14 cellular contexts compared by ENCODE assay signal in genomic region chr14:69559581-69560011, GRCh38. TPM values are rescaled to one million over a fixed set of nuclear protein-coding genes. Genes with fewer than 3 reads are reported as not detected.
A peak's percentile ranks its signal among the peaks of the same experiment; 100 is the strongest.
DNase-seq lines count a peak whose midpoint lies in the region; ATAC-seq and TF ChIP-seq lines count a peak whose summit lies in the region.
"Had no signal": no experiment of that assay in that cellular context is flagged by ENCODE, and none has a peak within 500 bp of the region (broad histone marks: within the 10 kb centered on the region; RNA-seq: fewer than 3 reads in every experiment).

No MANE protein-coding gene starts in this region.

- no peak for TF ChIP-seq EP300 in sigmoid colon (IDR thresholded peaks at IDR 0.05)

- no peak overlapping the region for H3K27ac Mint-ChIP-seq in activated T-cell treated with anti-CD3 and anti-CD28 coated beads, Interleukin-2, amount 50 U/mL, for 72 hours
- H3K27ac Mint-ChIP-seq: activated T-helper 17 cell treated with anti-CD3 and anti-CD28 coated beads, Interleukin-2, amount 50 U/mL, for 72 hours had no signal

- H3K4me3 ChIP-seq in psoas muscle (no peak overlapping the region), sigmoid colon (no peak overlapping the region)
- H3K4me3 ChIP-seq: cardiac muscle cell, thoracic aorta had no signal

- H3K9me3 ChIP-seq in psoas muscle (no peaks in the 10 kb centered on the region), sigmoid colon (no peaks in the 10 kb centered on the region)
- H3K9me3 ChIP-seq: thoracic aorta had no signal

- H3K4me1 Mint-ChIP-seq in activated T-cell treated with anti-CD3 and anti-CD28 coated beads, Interleukin-2, amount 50 U/mL, for 72 hours (ENCODE audit: low read depth) = no peaks in the 10 kb centered on the region

- no peaks in the 10 kb centered on the region for H3K4me1 ChIP-seq in psoas muscle
- peaks cover 0 to 5% (median 0%) of the 10 kb centered on the region in 4 donors for H3K4me1 ChIP-seq in sigmoid colon

- 27 to 33% (median 30%) methylated on average over 6 of the region's 6 CpGs for WGBS in psoas muscle, 3 donors
- 40 to 43% methylated on average over 6 of the region's 6 CpGs for WGBS in sigmoid colon, 2 donors

- no peaks in the 10 kb centered on the region for H3K9me3 Mint-ChIP-seq in activated T-cell treated with anti-CD3 and anti-CD28 coated beads, Interleukin-2, amount 50 U/mL, for 72 hours
- H3K9me3 Mint-ChIP-seq: activated T-helper 17 cell treated with anti-CD3 and anti-CD28 coated beads, Interleukin-2, amount 50 U/mL, for 72 hours had no signal

- H3K36me3 Mint-ChIP-seq in activated T-cell treated with anti-CD3 and anti-CD28 coated beads, Interleukin-2, amount 50 U/mL, for 72 hours (ENCODE audit: insufficient read depth in 2 of 2) = no peaks in the 10 kb centered on the region

- H3K4me3 Mint-ChIP-seq in activated T-cell treated with anti-CD3 and anti-CD28 coated beads, Interleukin-2, amount 50 U/mL, for 72 hours = no peak overlapping the region
- H3K4me3 Mint-ChIP-seq: activated T-helper 17 cell treated with anti-CD3 and anti-CD28 coated beads, Interleukin-2, amount 50 U/mL, for 72 hours had no signal

- peaks cover 0 to 45% (median 2%) of the 10 kb centered on the region in 3 donors for H3K27me3 ChIP-seq in psoas muscle (ENCODE audit: insufficient read depth in 3 of 3, low read length in 2 of 3)
- H3K27me3 ChIP-seq in sigmoid colon = peaks cover 0 to 48% (median 3%) of the 10 kb centered on the region in 3 donors

- ATAC-seq in SK-N-SH treated with all-trans-retinoic acid at 6 μM for 48 hours = peak; percentile 63
- ATAC-seq in psoas muscle = no peak
- ATAC-seq in activated T-cell treated with anti-CD3 and anti-CD28 coated beads, Interleukin-2, amount 50 U/mL, for 72 hours (replicated peaks in 1 of 2) = no peak
- ATAC-seq: activated T-helper 17 cell treated with anti-CD3 and anti-CD28 coated beads, Interleukin-2, amount 50 U/mL, for 72 hours had no signal

- peaks cover 45% of the 10 kb centered on the region for H3K27me3 Mint-ChIP-seq in activated T-cell treated with anti-CD3 and anti-CD28 coated beads, Interleukin-2, amount 50 U/mL, for 72 hours (ENCODE audit: low read depth)

- no peak overlapping the region for H3K27ac ChIP-seq in psoas muscle
- no peak overlapping the region for H3K27ac ChIP-seq in sigmoid colon
- H3K27ac ChIP-seq: cardiac muscle cell, RWPE1, thoracic aorta, VCaP had no signal

- H3K36me3 ChIP-seq in psoas muscle (ENCODE audit: insufficient read depth in 1 of 2, low read depth in 1 of 2) (no peaks in the 10 kb centered on the region), sigmoid colon (no peaks in the 10 kb centered on the region)
- H3K36me3 ChIP-seq: cardiac muscle cell, thoracic aorta had no signal

- intact Hi-C loops in psoas muscle (cut with DNase I) (no loop called here), sigmoid colon (cut with DNase I) (no loop called here)

- DNase-seq in DMS153 (lab: John Stamatoyannopoulos, UW) = peak; percentile 84
- peak; percentile 96 for DNase-seq in NCI-H1694 (lab: John Stamatoyannopoulos, UW)
- DNase-seq in midbrain (lab: John Stamatoyannopoulos, UW) = peak; percentile 60
- DNase-seq in psoas muscle = no peak
- DNase-seq in germinal center (ENCODE audit: low spot score) = no peak
- DNase-seq in activated T-cell treated with anti-CD3 and anti-CD28 coated beads, Interleukin-2, amount 50 U/mL, for 72 hours = no peak
- DNase-seq in sigmoid colon = no peak

- no peak for TF ChIP-seq POLR2A in sigmoid colon (IDR thresholded peaks at IDR 0.05)

- TF ChIP-seq CTCF in psoas muscle (IDR thresholded peaks at IDR 0.05) (no peak), sigmoid colon (IDR thresholded peaks at IDR 0.05) (no peak)

TF ChIP-seq in SK-N-SH treated with all-trans-retinoic acid at 6 μM for 48 hours, 23 proteins besides CTCF, POLR2A, EP300 and RAD21 (continues in another document):
- TF ChIP-seq BACH2 (CRISPR knock-in tag; IDR thresholded peaks at IDR 0.05; ENCODE audit: borderline replicate concordance) = no peak
- TF ChIP-seq SNAI2 (CRISPR knock-in tag; IDR thresholded peaks at IDR 0.05) = no peak
- no peak for TF ChIP-seq ZNF70 (CRISPR knock-in tag; IDR thresholded peaks at IDR 0.05)
- TF ChIP-seq ZFP3 (CRISPR knock-in tag; IDR thresholded peaks at IDR 0.05) = no peak
- no peak for TF ChIP-seq RARB (CRISPR knock-in tag; IDR thresholded peaks at IDR 0.05)
- no peak for TF ChIP-seq ZFP30 (CRISPR knock-in tag; IDR thresholded peaks at IDR 0.05)
- TF ChIP-seq ARNTL (CRISPR knock-in tag; IDR thresholded peaks at IDR 0.05; ENCODE audit: borderline replicate concordance, low read depth) = no peak
- TF ChIP-seq, protein P1, sequence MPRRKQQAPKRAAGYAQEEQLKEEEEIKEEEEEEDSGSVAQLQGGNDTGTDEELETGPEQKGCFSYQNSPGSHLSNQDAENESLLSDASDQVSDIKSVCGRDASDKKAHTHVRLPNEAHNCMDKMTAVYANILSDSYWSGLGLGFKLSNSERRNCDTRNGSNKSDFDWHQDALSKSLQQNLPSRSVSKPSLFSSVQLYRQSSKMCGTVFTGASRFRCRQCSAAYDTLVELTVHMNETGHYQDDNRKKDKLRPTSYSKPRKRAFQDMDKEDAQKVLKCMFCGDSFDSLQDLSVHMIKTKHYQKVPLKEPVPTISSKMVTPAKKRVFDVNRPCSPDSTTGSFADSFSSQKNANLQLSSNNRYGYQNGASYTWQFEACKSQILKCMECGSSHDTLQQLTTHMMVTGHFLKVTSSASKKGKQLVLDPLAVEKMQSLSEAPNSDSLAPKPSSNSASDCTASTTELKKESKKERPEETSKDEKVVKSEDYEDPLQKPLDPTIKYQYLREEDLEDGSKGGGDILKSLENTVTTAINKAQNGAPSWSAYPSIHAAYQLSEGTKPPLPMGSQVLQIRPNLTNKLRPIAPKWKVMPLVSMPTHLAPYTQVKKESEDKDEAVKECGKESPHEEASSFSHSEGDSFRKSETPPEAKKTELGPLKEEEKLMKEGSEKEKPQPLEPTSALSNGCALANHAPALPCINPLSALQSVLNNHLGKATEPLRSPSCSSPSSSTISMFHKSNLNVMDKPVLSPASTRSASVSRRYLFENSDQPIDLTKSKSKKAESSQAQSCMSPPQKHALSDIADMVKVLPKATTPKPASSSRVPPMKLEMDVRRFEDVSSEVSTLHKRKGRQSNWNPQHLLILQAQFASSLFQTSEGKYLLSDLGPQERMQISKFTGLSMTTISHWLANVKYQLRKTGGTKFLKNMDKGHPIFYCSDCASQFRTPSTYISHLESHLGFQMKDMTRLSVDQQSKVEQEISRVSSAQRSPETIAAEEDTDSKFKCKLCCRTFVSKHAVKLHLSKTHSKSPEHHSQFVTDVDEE (CRISPR knock-in tag; IDR thresholded peaks at IDR 0.05) = no peak
- no peak for TF ChIP-seq POU6F1 (CRISPR knock-in tag; IDR thresholded peaks at IDR 0.05; ENCODE audit: borderline replicate concordance, low read depth)
- TF ChIP-seq ZNF565 (CRISPR knock-in tag; conservative IDR thresholded peaks at IDR 0.05; ENCODE audit: low read depth) = no peak
- no peak for TF ChIP-seq PATZ1 (CRISPR knock-in tag; IDR thresholded peaks at IDR 0.05; ENCODE audit: borderline replicate concordance)
- TF ChIP-seq OSR1 (CRISPR knock-in tag; IDR thresholded peaks at IDR 0.05) = no peak
- TF ChIP-seq ZNF8 (CRISPR knock-in tag; IDR thresholded peaks at IDR 0.05) = no peak
- TF ChIP-seq ISL1 (CRISPR knock-in tag; IDR thresholded peaks at IDR 0.05) = no peak

RNA-seq across cellular contexts. Expression of gene CCDC177, which starts 15.1 kb away (rescaled TPM):
- total RNA-seq in psoas muscle (not detected), sigmoid colon (not detected)
- polyA plus RNA-seq in psoas muscle (not detected), sigmoid colon (not detected)
- total RNA-seq in activated T-cell treated with anti-CD3 and anti-CD28 coated beads, Interleukin-2, amount 50 U/mL, for 72 hours = not detected
- total RNA-seq: activated T-helper 17 cell treated with anti-CD3 and anti-CD28 coated beads, Interleukin-2, amount 50 U/mL, for 72 hours; cardiac muscle cell; posterior vena cava; thoracic aorta had no signal
- polyA plus RNA-seq: cardiac muscle cell had no signal

RNA-seq across cellular contexts. Expression of gene SUSD6, which starts 51.8 kb away (rescaled TPM):
- total RNA-seq in psoas muscle (10 to 100 TPM; 14.9 to 23.4 (median 22.4) TPM), sigmoid colon (10 to 100 TPM; 13.5 to 62.0 (median 18.6) TPM)
- polyA plus RNA-seq in psoas muscle (10 to 100 TPM in 2 of 3 donors, 1 to 10 TPM in 1; 6.9 to 13.3 (median 11.7) TPM), sigmoid colon (10 to 100 TPM in 2 of 3 donors, 1 to 10 TPM in 1; 5.4 to 36.7 (median 10.4) TPM)
- 10 to 100 TPM; 60.3 to 73.8 TPM for total RNA-seq in activated T-cell treated with anti-CD3 and anti-CD28 coated beads, Interleukin-2, amount 50 U/mL, for 72 hours

Comparison
In these comparisons a context has a peak if more than half of its experiments do, and no peak if none do; other contexts are left out.
1. DNase-seq: peak in DMS153 (single experiment), NCI-H1694 (single experiment) and midbrain (single experiment); none in psoas muscle (0 of 2), germinal center (single experiment), activated T-cell treated with anti-CD3 and anti-CD28 coated beads, Interleukin-2, amount 50 U/mL, for 72 hours (0 of 2) and sigmoid colon (single experiment).